Comparison of ENCODE assay signal across 10 cellular contexts in genomic region chr18:8673276-8674209, GRCh38. TPM values are rescaled to one million over a fixed set of nuclear protein-coding genes. Genes with fewer than 3 reads are reported as not detected.
DNase-seq lines count a peak whose midpoint lies in the region; ATAC-seq, FAIRE-seq and TF ChIP-seq lines count a peak whose summit lies in the region.
"Had no signal": no experiment of that assay in that cellular context is flagged by ENCODE, and none has a peak within 500 bp of the region (broad histone marks: within the 10 kb centered on the region; RNA-seq: fewer than 3 reads in every experiment).

No MANE protein-coding gene starts in this region.

- no peaks in the 10 kb centered on the region for H3K79me2 ChIP-seq in GM12878 (ENCODE audit: control insufficient read depth, insufficient read depth, low read length)

- intact Hi-C loops in GM12878 (cut with micrococcal nuclease; ENCODE audit: unreplicated experiment) = no loop called here

- no peak for TF ChIP-seq CTCF in GM12878 (IDR thresholded peaks at IDR 0.05 in 2 of 3, conservative IDR thresholded peaks at IDR 0.05 in 1 of 3; ENCODE audit: control insufficient read depth in 2 of 3, extremely low read depth in 1 of 3, insufficient read depth in 1 of 3, low read depth in 3 of 3, low read length in 3 of 3)

- SMC1A ChIA-PET in GM12878 (lab: Charles Lee; ENCODE audit: uncharacterized antibody, unreplicated experiment) = interaction anchor here (1.2 to 2.2 kb wide), 3 partner anchors 7 to 13 kb away, joined by 3 to 8 read pairs (median 3); no protein-coding TSS in a partner anchor

- H3K27me3 ChIP-seq in GM12878 (replicated peaks in 1 of 2; ENCODE audit: control insufficient read depth in 2 of 2, insufficient read depth in 2 of 2, low read length in 1 of 2) = no peaks in the 10 kb centered on the region

- ATAC-seq in GM18499 (IDR thresholded peaks at IDR 0.05; ENCODE audit: insufficient read depth, unreplicated experiment) = peak; percentile 92
- peak; percentile 77 for ATAC-seq in GM21447 (IDR thresholded peaks at IDR 0.05; ENCODE audit: unreplicated experiment)
- ATAC-seq in HG03135 (IDR thresholded peaks at IDR 0.05; ENCODE audit: unreplicated experiment) = peak; percentile 94
- ATAC-seq in GM12878 = peak; percentile 74

- 5% methylated on average over 9 of the region's 9 CpGs for WGBS in GM12878 (ENCODE audit: insufficient coverage, insufficient replicate concordance, low lambda C conversion rate, missing lambda C conversion rate)

- TF ChIP-seq POLR2A in GM12878 (IDR thresholded peaks at IDR 0.05; ENCODE audit: low read depth, low read length) = no peak

- no peaks in the 10 kb centered on the region for H3K36me3 ChIP-seq in GM12878 (ENCODE audit: control insufficient read depth in 2 of 2, insufficient read depth in 2 of 2, low read length in 1 of 2)

- H3K9me3 ChIP-seq in GM12878 (replicated peaks; ENCODE audit: control insufficient read depth, insufficient read depth, low read length) = peaks cover 2% of the 10 kb centered on the region; the same call in 1 of the 3 replicates
- H3K9me3 ChIP-seq: SK-N-SH had no signal

- no peak for TF ChIP-seq EP300 in GM12878 (IDR thresholded peaks at IDR 0.05; ENCODE audit: borderline replicate concordance in 1 of 2, control insufficient read depth in 1 of 2, low read depth in 2 of 2, low read length in 2 of 2)

- POLR2A ChIA-PET in GM12878 (lab: Charles Lee) = interaction anchor here (1.6 kb wide), 1 partner anchor 13 kb away, joined by 3 read pairs; no protein-coding TSS in a partner anchor

- FAIRE-seq in GM12878 (lab: Jason Lieb, UNC) = peak; percentile 84

- no peaks in the 10 kb centered on the region for H4K20me1 ChIP-seq in GM12878 (ENCODE audit: control insufficient read depth, insufficient read depth)

- no peak overlapping the region for H3K27ac ChIP-seq in GM12878 (ENCODE audit: control insufficient read depth, insufficient read depth)

- in situ Hi-C loops in GM12878 (cut with MboI) = no loop called here

- RAD21 ChIA-PET in GM12878 (lab: Charles Lee; ENCODE audit: unreplicated experiment) = interaction anchor here (1.2 to 2.1 kb wide), 2 partner anchors 19 to 512 kb away, joined by 3 to 9 read pairs; no protein-coding TSS in a partner anchor

- CTCF ChIA-PET in GM12878 (lab: Yijun Ruan, JAX) = interaction anchor here (1.6 to 1.9 kb wide), 4 partner anchors 19 to 314 kb away, joined by 4 to 9 read pairs (median 6); no protein-coding TSS in a partner anchor

- TF ChIP-seq RAD21 in GM12878 (IDR thresholded peaks at IDR 0.05; ENCODE audit: insufficient read depth, low read depth, low read length) = no peak

- H3K4me2 ChIP-seq in GM12878 (ENCODE audit: control insufficient read depth, insufficient read depth) = peak overlapping the region; percentile 32
- H3K4me2 ChIP-seq: SK-N-SH had no signal

- H3K9ac ChIP-seq in GM12878 (ENCODE audit: control insufficient read depth, insufficient read depth, low read length) = no peak overlapping the region
- H3K9ac ChIP-seq: SK-N-SH had no signal

- BruUV-seq in GM12878 (replicated peaks; lab: Mats Ljungman, UMichigan) = no TSS peak

- no peak overlapping the region for H3K4me3 ChIP-seq in GM12878

- peaks cover 8% of the 10 kb centered on the region; the same call in 1 of the 2 replicates for H3K4me1 ChIP-seq in GM12878 (ENCODE audit: control insufficient read depth, insufficient read depth, low read length)

- DNase-seq in GM12878 (ENCODE audit: low read depth, low spot score) (peak; percentile 52), C1 segment of cervical spinal cord (lab: John Stamatoyannopoulos, UW) (no peak), SW480 (ENCODE audit: low spot score) (no peak), iPS-NIHi11 (ENCODE audit: low spot score) (no peak), T1000 (lab: John Stamatoyannopoulos, UW) (no peak)
- DNase-seq: NCI-H1048, SK-N-SH had no signal

- H2AFZ ChIP-seq in GM12878 (ENCODE audit: control insufficient read depth, low read depth, low read length) = peak overlapping the region; percentile 76

TF ChIP-seq in GM12878, 131 proteins besides CTCF, POLR2A, EP300 and RAD21 (continues in another document):
- TF ChIP-seq FOXM1 (IDR thresholded peaks at IDR 0.05; ENCODE audit: low read depth, low read length) = no peak
- no peak for TF ChIP-seq TCF7 (IDR thresholded peaks at IDR 0.05; ENCODE audit: borderline replicate concordance)
- no peak for TF ChIP-seq NBN (IDR thresholded peaks at IDR 0.05)
- TF ChIP-seq KAT2A (conservative IDR thresholded peaks at IDR 0.05; ENCODE audit: control insufficient read depth, low read depth, low read length) = no peak
- TF ChIP-seq CREB1 (IDR thresholded peaks at IDR 0.05; ENCODE audit: low read depth) = 0 out of 2 replicates have a peak, but pooled peaks have one; percentile 20
- TF ChIP-seq TARDBP (IDR thresholded peaks at IDR 0.05; ENCODE audit: borderline replicate concordance) = no peak
- TF ChIP-seq ZNF24 (IDR thresholded peaks at IDR 0.05) = no peak
- TF ChIP-seq, protein P1, sequence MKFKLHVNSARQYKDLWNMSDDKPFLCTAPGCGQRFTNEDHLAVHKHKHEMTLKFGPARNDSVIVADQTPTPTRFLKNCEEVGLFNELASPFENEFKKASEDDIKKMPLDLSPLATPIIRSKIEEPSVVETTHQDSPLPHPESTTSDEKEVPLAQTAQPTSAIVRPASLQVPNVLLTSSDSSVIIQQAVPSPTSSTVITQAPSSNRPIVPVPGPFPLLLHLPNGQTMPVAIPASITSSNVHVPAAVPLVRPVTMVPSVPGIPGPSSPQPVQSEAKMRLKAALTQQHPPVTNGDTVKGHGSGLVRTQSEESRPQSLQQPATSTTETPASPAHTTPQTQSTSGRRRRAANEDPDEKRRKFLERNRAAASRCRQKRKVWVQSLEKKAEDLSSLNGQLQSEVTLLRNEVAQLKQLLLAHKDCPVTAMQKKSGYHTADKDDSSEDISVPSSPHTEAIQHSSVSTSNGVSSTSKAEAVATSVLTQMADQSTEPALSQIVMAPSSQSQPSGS (IDR thresholded peaks at IDR 0.05; ENCODE audit: low read length) = peak; percentile 56; the same call in 1 of the 2 replicates
- peak; percentile 66; the same call in 1 of the 2 replicates for TF ChIP-seq CBX5 (IDR thresholded peaks at IDR 0.05; ENCODE audit: low read depth)
- TF ChIP-seq CREM (IDR thresholded peaks at IDR 0.05; ENCODE audit: low read depth) = peak; percentile 10; the same call in 1 of the 2 replicates
- no peak for TF ChIP-seq POLR2AphosphoS5 (IDR thresholded peaks at IDR 0.05; ENCODE audit: low read length)
- no peak for TF ChIP-seq CHD2 (IDR thresholded peaks at IDR 0.05; ENCODE audit: borderline replicate concordance, low read depth, low read length)
- no peak for TF ChIP-seq LARP7 (IDR thresholded peaks at IDR 0.05)
- TF ChIP-seq STAT3 (IDR thresholded peaks at IDR 0.05; ENCODE audit: low read depth, low read length) = no peak
- peak; percentile 80 for TF ChIP-seq RUNX3 (IDR thresholded peaks at IDR 0.05; ENCODE audit: low read length)
- TF ChIP-seq, protein P2, sequence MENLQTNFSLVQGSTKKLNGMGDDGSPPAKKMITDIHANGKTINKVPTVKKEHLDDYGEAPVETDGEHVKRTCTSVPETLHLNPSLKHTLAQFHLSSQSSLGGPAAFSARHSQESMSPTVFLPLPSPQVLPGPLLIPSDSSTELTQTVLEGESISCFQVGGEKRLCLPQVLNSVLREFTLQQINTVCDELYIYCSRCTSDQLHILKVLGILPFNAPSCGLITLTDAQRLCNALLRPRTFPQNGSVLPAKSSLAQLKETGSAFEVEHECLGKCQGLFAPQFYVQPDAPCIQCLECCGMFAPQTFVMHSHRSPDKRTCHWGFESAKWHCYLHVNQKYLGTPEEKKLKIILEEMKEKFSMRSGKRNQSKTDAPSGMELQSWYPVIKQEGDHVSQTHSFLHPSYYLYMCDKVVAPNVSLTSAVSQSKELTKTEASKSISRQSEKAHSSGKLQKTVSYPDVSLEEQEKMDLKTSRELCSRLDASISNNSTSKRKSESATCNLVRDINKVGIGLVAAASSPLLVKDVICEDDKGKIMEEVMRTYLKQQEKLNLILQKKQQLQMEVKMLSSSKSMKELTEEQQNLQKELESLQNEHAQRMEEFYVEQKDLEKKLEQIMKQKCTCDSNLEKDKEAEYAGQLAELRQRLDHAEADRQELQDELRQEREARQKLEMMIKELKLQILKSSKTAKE (IDR thresholded peaks at IDR 0.05; ENCODE audit: low read depth, poor library complexity, severe bottlenecking) = no peak
- TF ChIP-seq KLF5 (IDR thresholded peaks at IDR 0.05; ENCODE audit: partially characterized antibody) = no peak

RNA-seq across cellular contexts. Expression of gene MTCL1, which starts 31.8 kb away (rescaled TPM):
- total RNA-seq in GM12878 (2013; cell fraction: nucleolus; rRNA removed) = 0.23 TPM in 1 of 2 replicates, not detected in the other
- total RNA-seq in GM12878 (2014; rRNA removed) (0.05 and 0.23 TPM in 2 replicates), GM12878 (2014; rRNA removed; fragmentation: Illumina TruSeq; extraction: Trizol) (0.04 and 0.23 TPM in 2 replicates), GM12878 (2021) (0.29 and 0.36 TPM in 2 replicates)
- polyA plus RNA-seq in GM12878 (2011; ENCODE audit: low read depth) = not detected
- polyA plus RNA-seq in GM12878 (2011; rRNA removed) (0.14 TPM in 1 of 2 replicates, not detected in the other), GM12878 (2014; fragmentation: Illumina TruSeq; extraction: Trizol) (0.03 TPM in 1 of 2 replicates, not detected in the other), GM12878 (2014; fragmentation: Nextera tagmentation; extraction: Ambion mirVana) (not detected), GM12878 (2014; rRNA removed) (0.13 TPM in 1 of 2 replicates, not detected in the other), GM12878 (2016; fragmentation: Nextera tagmentation; extraction: Ambion mirVana) (not detected)
- 0.02 TPM in 1 of 2 replicates, not detected in the other for polyA plus RNA-seq in GM12878 (2011; cell fraction: cytosol; rRNA removed)
- 0.06 and 0.13 TPM in 2 replicates for polyA plus RNA-seq in GM12878 (2011; cell fraction: nucleus; rRNA removed)
- polyA plus RNA-seq in GM12878 (2012) = 0.08 and 0.26 TPM in 2 replicates
- not detected in 2 replicates for polyA minus RNA-seq in GM12878 (2011; rRNA and poly(A)+ RNA removed)
- polyA minus RNA-seq in GM12878 (2011; cell fraction: cytosol; rRNA and poly(A)+ RNA removed) = 0.62 and 0.67 TPM in 2 replicates
- polyA minus RNA-seq in GM12878 (2011; cell fraction: nucleus; rRNA and poly(A)+ RNA removed) = 0.10 and 0.12 TPM in 2 replicates
